21 cellular contexts compared by ENCODE assay signal in the genomic region with DNA sequence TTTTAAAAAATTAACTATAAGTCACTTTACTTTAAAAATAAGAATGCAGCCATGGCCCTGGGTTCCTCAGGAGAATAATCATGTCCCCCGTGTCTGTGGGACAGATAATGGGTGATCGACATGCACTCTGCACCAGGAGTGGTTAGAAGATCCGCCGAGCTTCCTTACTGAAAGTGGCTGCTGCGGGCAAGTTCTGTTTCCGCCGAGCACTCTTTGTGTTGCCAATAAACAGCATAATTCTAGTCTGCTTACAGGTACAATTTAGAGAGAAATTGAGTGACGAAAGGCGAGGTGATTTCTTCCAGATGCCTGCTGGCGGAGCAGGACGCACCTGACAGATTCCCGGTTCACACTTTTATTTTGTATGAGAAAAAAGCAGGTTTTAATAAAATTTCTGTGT.
DNase-seq lines count a peak whose midpoint lies in the region; ATAC-seq and TF ChIP-seq lines count a peak whose summit lies in the region.
"Had no signal": no experiment of that assay in that cellular context is flagged by ENCODE, and none has a peak within 500 bp of the region (broad histone marks: within the 10 kb centered on the region; RNA-seq: fewer than 3 reads in every experiment).

No MANE protein-coding gene starts in this region.

- intact Hi-C loops in breast epithelium (cut with DNase I; ENCODE audit: low total_unique reads): no loop called here

- DNase-seq in activated naive CD8-positive, alpha-beta T cell treated with anti-CD3 and anti-CD28 coated beads, Interleukin-2, amount 10 ng/mL, durations not matched to agents 7 days and 5 days: no peak
- no peak for DNase-seq in activated naive CD8-positive, alpha-beta T cell treated with anti-CD3 and anti-CD28 coated beads for 36 hours
- DNase-seq in RPMI8226 (peak; percentile 66), endodermal cell (no peak), neuronal stem cell (ENCODE audit: low spot score) (no peak), breast epithelium (ENCODE audit: low spot score in 2 of 2) (no peak), caudate nucleus (lab: John Stamatoyannopoulos, UW) (no peak)
- DNase-seq: DND-41; H7; HFFc6; IMR-90; NCI-H1092 treated with DMSO at 0.1 percent for 48 hours; NCI-H146; NCI-H2029 treated with DMSO at 0.1 percent for 48 hours; NCI-H446 treated with DMSO at 0.1 percent for 48 hours; NK-92 treated with Interleukin-12 subunit alpha and Interleukin-12 subunit beta, amount 100 ng/mL, for 24 hours; Peyer's patch had no signal

- 30 to 37% methylated on average over 10 to 11 of the region's 12 CpGs for WGBS in endodermal cell (ENCODE audit: insufficient coverage in 1 of 2, insufficient read length in 1 of 2), 2 experiments
- no CpG with 5 or more reads among the region's 12 CpGs for WGBS in neuronal stem cell (ENCODE audit: extremely low coverage in 2 of 2, insufficient read length in 2 of 2, insufficient replicate concordance in 1 of 2), 2 donors

- no peak overlapping the region for H3K4ac ChIP-seq in neuronal stem cell (ENCODE audit: low read length)

- no peak overlapping the region for H3K4me2 ChIP-seq in neuronal stem cell (ENCODE audit: insufficient read depth, low read length, poor library complexity, severe bottlenecking)

- no peak overlapping the region for H4K8ac ChIP-seq in neuronal stem cell (ENCODE audit: low read depth, low read length)

- H3K27ac Mint-ChIP-seq in activated naive CD8-positive, alpha-beta T cell treated with anti-CD3 and anti-CD28 coated beads, Interleukin-2, amount 10 ng/mL, durations not matched to agents 7 days and 5 days: no peak overlapping the region
- H3K27ac Mint-ChIP-seq in activated naive CD8-positive, alpha-beta T cell treated with anti-CD3 and anti-CD28 coated beads for 36 hours: no peak overlapping the region
- no peak overlapping the region for H3K27ac Mint-ChIP-seq in endodermal cell
- no peak overlapping the region for H3K27ac Mint-ChIP-seq in stimulated activated memory B cell treated with anti-CD40 and anti-IgM and Interleukin-4, amounts not matched to agents 10 μg/mL and 1 μg/mL and 100 μg/mL, for 72 hours
- H3K27ac Mint-ChIP-seq: HFFc6 had no signal

- H3K9ac ChIP-seq in endodermal cell (ENCODE audit: extremely low read depth, low read length, poor library complexity, severe bottlenecking) (no peak overlapping the region), neuronal stem cell (ENCODE audit: low read depth, low read length, poor library complexity) (no peak overlapping the region)

- H3K27ac ChIP-seq in endodermal cell (ENCODE audit: low read depth, low read length) (peak overlapping the region; percentile 96), neuronal stem cell (replicated peaks; ENCODE audit: low read length) (peak overlapping the region; percentile 27), breast epithelium (no peak overlapping the region), caudate nucleus (ENCODE audit: low read depth, low read length) (no peak overlapping the region)
- H3K27ac ChIP-seq: HL-60, Peyer's patch had no signal

- peaks cover 12% of the 10 kb centered on the region for H3K4me1 Mint-ChIP-seq in activated naive CD8-positive, alpha-beta T cell treated with anti-CD3 and anti-CD28 coated beads, Interleukin-2, amount 10 ng/mL, durations not matched to agents 7 days and 5 days
- peaks cover 13% of the 10 kb centered on the region for H3K4me1 Mint-ChIP-seq in activated naive CD8-positive, alpha-beta T cell treated with anti-CD3 and anti-CD28 coated beads for 36 hours
- peaks cover 15% of the 10 kb centered on the region for H3K4me1 Mint-ChIP-seq in endodermal cell
- H3K4me1 Mint-ChIP-seq in stimulated activated memory B cell treated with anti-CD40 and anti-IgM and Interleukin-4, amounts not matched to agents 10 μg/mL and 1 μg/mL and 100 μg/mL, for 72 hours: no peaks in the 10 kb centered on the region
- H3K4me1 Mint-ChIP-seq: CD14-positive monocyte had no signal

- H3K36me3 ChIP-seq in endodermal cell (ENCODE audit: control insufficient read depth, insufficient read depth, low read length) (no peaks in the 10 kb centered on the region), neuronal stem cell (replicated peaks in 1 of 2; ENCODE audit: control insufficient read depth in 2 of 2, insufficient read depth in 2 of 2, low read length in 2 of 2) (no peaks in the 10 kb centered on the region), breast epithelium (no peaks in the 10 kb centered on the region)
- H3K36me3 ChIP-seq: Peyer's patch had no signal

- H2BK5ac ChIP-seq in neuronal stem cell (ENCODE audit: low read length): no peak overlapping the region

- H3K9me3 ChIP-seq in endodermal cell (ENCODE audit: control insufficient read depth, low read length) (no peaks in the 10 kb centered on the region), neuronal stem cell (replicated peaks in 1 of 2; ENCODE audit: control insufficient read depth in 2 of 2, insufficient read depth in 1 of 2, low read depth in 1 of 2, low read length in 2 of 2) (no peaks in the 10 kb centered on the region), breast epithelium (no peaks in the 10 kb centered on the region)
- H3K9me3 ChIP-seq: Peyer's patch had no signal

- H4K91ac ChIP-seq in neuronal stem cell (ENCODE audit: low read depth, low read length, poor library complexity): no peak overlapping the region

- H3K4me1 ChIP-seq in endodermal cell (ENCODE audit: control insufficient read depth, insufficient read depth, low read length) (peaks cover 3% of the 10 kb centered on the region), neuronal stem cell (ENCODE audit: control insufficient read depth in 2 of 2, insufficient read depth in 1 of 2, low read depth in 1 of 2, low read length in 2 of 2) (peaks cover 44 to 63% of the 10 kb centered on the region in 2 donors), breast epithelium (no peaks in the 10 kb centered on the region)
- H3K4me1 ChIP-seq: Peyer's patch had no signal

- H3K79me1 ChIP-seq in neuronal stem cell (ENCODE audit: low read depth, low read length): no peaks in the 10 kb centered on the region

- H2BK12ac ChIP-seq in neuronal stem cell (ENCODE audit: low read length): no peak overlapping the region

- peak overlapping the region; percentile 9 for H3K18ac ChIP-seq in neuronal stem cell (ENCODE audit: low read length)

- H2AFZ ChIP-seq in neuronal stem cell (ENCODE audit: low read length): peak overlapping the region; percentile 21

- no peak overlapping the region for H3K4me3 Mint-ChIP-seq in activated naive CD8-positive, alpha-beta T cell treated with anti-CD3 and anti-CD28 coated beads, Interleukin-2, amount 10 ng/mL, durations not matched to agents 7 days and 5 days
- no peak overlapping the region for H3K4me3 Mint-ChIP-seq in activated naive CD8-positive, alpha-beta T cell treated with anti-CD3 and anti-CD28 coated beads for 36 hours
- H3K4me3 Mint-ChIP-seq in endodermal cell: no peak overlapping the region
- H3K4me3 Mint-ChIP-seq in stimulated activated memory B cell treated with anti-CD40 and anti-IgM and Interleukin-4, amounts not matched to agents 10 μg/mL and 1 μg/mL and 100 μg/mL, for 72 hours: no peak overlapping the region
- H3K4me3 Mint-ChIP-seq: HFFc6 had no signal

- no peak overlapping the region for H3K23ac ChIP-seq in neuronal stem cell (ENCODE audit: low read depth, low read length, poor library complexity)

- TF ChIP-seq CTCF in endodermal cell (conservative IDR thresholded peaks at IDR 0.05) (no peak), breast epithelium (IDR thresholded peaks at IDR 0.05) (no peak)

- H3K27me3 ChIP-seq in endodermal cell (ENCODE audit: control insufficient read depth, insufficient read depth, low read length, poor library complexity, severe bottlenecking) (peaks cover 59% of the 10 kb centered on the region), neuronal stem cell (ENCODE audit: control insufficient read depth in 3 of 3, insufficient read depth in 3 of 3, low read depth in 1 of 3, low read length in 3 of 3) (no peaks in the 10 kb centered on the region), breast epithelium (peaks cover 0 to 66% of the 10 kb centered on the region in 2 donors)
- H3K27me3 ChIP-seq: Peyer's patch had no signal

- POLR2A ChIA-PET in activated naive CD8-positive, alpha-beta T cell treated with anti-CD3 and anti-CD28 coated beads, Interleukin-2, amount 10 ng/mL, durations not matched to agents 7 days and 5 days (lab: Charles Lee): no interaction called here

- no peak overlapping the region for H3K4me3 ChIP-seq in endodermal cell (ENCODE audit: low read length)
- H3K4me3 ChIP-seq in neuronal stem cell (ENCODE audit: low read length in 2 of 2): no peak overlapping the region
- no peak overlapping the region for H3K4me3 ChIP-seq in breast epithelium
- H3K4me3 ChIP-seq: Peyer's patch had no signal

- no peaks in the 10 kb centered on the region for H3K9me3 Mint-ChIP-seq in activated naive CD8-positive, alpha-beta T cell treated with anti-CD3 and anti-CD28 coated beads, Interleukin-2, amount 10 ng/mL, durations not matched to agents 7 days and 5 days
- H3K9me3 Mint-ChIP-seq in activated naive CD8-positive, alpha-beta T cell treated with anti-CD3 and anti-CD28 coated beads for 36 hours: no peaks in the 10 kb centered on the region
- H3K9me3 Mint-ChIP-seq in endodermal cell: no peaks in the 10 kb centered on the region
- no peaks in the 10 kb centered on the region for H3K9me3 Mint-ChIP-seq in stimulated activated memory B cell treated with anti-CD40 and anti-IgM and Interleukin-4, amounts not matched to agents 10 μg/mL and 1 μg/mL and 100 μg/mL, for 72 hours

- no peak overlapping the region for H2AK5ac ChIP-seq in neuronal stem cell (ENCODE audit: low read depth, low read length)

- H2BK120ac ChIP-seq in neuronal stem cell (ENCODE audit: low read depth, low read length): no peak overlapping the region

- H3K27me3 Mint-ChIP-seq in activated naive CD8-positive, alpha-beta T cell treated with anti-CD3 and anti-CD28 coated beads, Interleukin-2, amount 10 ng/mL, durations not matched to agents 7 days and 5 days: peaks cover 44% of the 10 kb centered on the region
- H3K27me3 Mint-ChIP-seq in activated naive CD8-positive, alpha-beta T cell treated with anti-CD3 and anti-CD28 coated beads for 36 hours: peaks cover 58% of the 10 kb centered on the region
- H3K27me3 Mint-ChIP-seq in endodermal cell (ENCODE audit: insufficient read depth): peaks cover 58% of the 10 kb centered on the region
- peaks cover 70% of the 10 kb centered on the region for H3K27me3 Mint-ChIP-seq in stimulated activated memory B cell treated with anti-CD40 and anti-IgM and Interleukin-4, amounts not matched to agents 10 μg/mL and 1 μg/mL and 100 μg/mL, for 72 hours

- no peak for TF ChIP-seq POLR2A in breast epithelium (IDR thresholded peaks at IDR 0.05)

- peak; percentile 75 for ATAC-seq in activated naive CD8-positive, alpha-beta T cell treated with anti-CD3 and anti-CD28 coated beads, Interleukin-2, amount 10 ng/mL, durations not matched to agents 7 days and 5 days (ENCODE audit: low read depth)
- ATAC-seq in stimulated activated memory B cell treated with anti-CD40 and anti-IgM and Interleukin-4, amounts not matched to agents 10 μg/mL and 1 μg/mL and 100 μg/mL, for 72 hours: no peak
- ATAC-seq: Right ventricle myocardium inferior had no signal

- no peaks in the 10 kb centered on the region for H3K36me3 Mint-ChIP-seq in activated naive CD8-positive, alpha-beta T cell treated with anti-CD3 and anti-CD28 coated beads, Interleukin-2, amount 10 ng/mL, durations not matched to agents 7 days and 5 days
- no peaks in the 10 kb centered on the region for H3K36me3 Mint-ChIP-seq in activated naive CD8-positive, alpha-beta T cell treated with anti-CD3 and anti-CD28 coated beads for 36 hours
- no peaks in the 10 kb centered on the region for H3K36me3 Mint-ChIP-seq in endodermal cell (ENCODE audit: low read depth)
- H3K36me3 Mint-ChIP-seq in stimulated activated memory B cell treated with anti-CD40 and anti-IgM and Interleukin-4, amounts not matched to agents 10 μg/mL and 1 μg/mL and 100 μg/mL, for 72 hours: no peaks in the 10 kb centered on the region
- H3K36me3 Mint-ChIP-seq: CD14-positive monocyte had no signal

- H3K14ac ChIP-seq in neuronal stem cell (ENCODE audit: low read length): no peak overlapping the region

- no peak overlapping the region for H2BK15ac ChIP-seq in neuronal stem cell (ENCODE audit: low read length)

Comparison
In these comparisons a context has a peak if more than half of its experiments do, and no peak if none do; other contexts are left out.
1. H3K27ac ChIP-seq: peak in endodermal cell (single experiment) and neuronal stem cell (single experiment); none in breast epithelium (0 of 2) and caudate nucleus (single experiment).